ENCODE assay signal across 8 cellular contexts in genomic region chr5:96870094-96871021, GRCh38. TPM values are rescaled to one million over a fixed set of nuclear protein-coding genes. Genes with fewer than 3 reads are reported as not detected.
A peak's percentile ranks its signal among the peaks of the same experiment; 100 is the strongest.
DNase-seq lines count a peak whose midpoint lies in the region; ATAC-seq and TF ChIP-seq lines count a peak whose summit lies in the region.

No MANE protein-coding gene starts in this region.

- 53 to 59% methylated on average over 4 of the region's 4 CpGs for WGBS in lower leg skin, 2 donors

- peak; percentile 75 for ATAC-seq in GM19395 (IDR thresholded peaks at IDR 0.05; ENCODE audit: unreplicated experiment)
- peak; percentile 70 for ATAC-seq in HG03108 (IDR thresholded peaks at IDR 0.05; ENCODE audit: unreplicated experiment)
- no peak for ATAC-seq in omental fat pad (ENCODE audit: low FRiP score)

- H3K4me3 ChIP-seq in lower leg skin (ENCODE audit: low read depth, poor library complexity, severe bottlenecking) = no peak overlapping the region

- intact Hi-C loops in lower leg skin (cut with DNase I; ENCODE audit: low total_unique reads) = no loop called here

- in situ Hi-C loops in ACHN (cut with HindIII; ENCODE audit: low pct_ligation_motif_present, low pct_unique_long_range_greater_than_20kb, low sequenced_read_pairs) = no loop called here

- TF ChIP-seq POLR2A in lower leg skin (IDR thresholded peaks at IDR 0.05) = no peak

- DNase-seq in EH (ENCODE audit: low read depth) = peak; percentile 14
- DNase-seq in activated naive CD4-positive, alpha-beta T cell treated with anti-CD3 and anti-CD28 coated beads, Interleukin-2, amount 50 U/mL, for 16 hours = peak; percentile 22
- no peak for DNase-seq in stimulated activated CD8-positive, alpha-beta memory T cell treated with anti-CD3 and anti-CD28 coated beads, Interleukin-4, amount 100 ng/mL, for 48 hours
- no peak for DNase-seq in ACHN
- DNase-seq in omental fat pad (ENCODE audit: low spot score) = no peak
- DNase-seq in lower leg skin (ENCODE audit: low spot score in 2 of 2) = no peak

- TF ChIP-seq CTCF in omental fat pad (IDR thresholded peaks at IDR 0.05) (no peak), lower leg skin (IDR thresholded peaks at IDR 0.05) (no peak)

RNA-seq across cellular contexts. Expression of gene ERAP2, which starts 5.9 kb away (rescaled TPM):
- total RNA-seq in omental fat pad (10 to 100 TPM; 15.1 to 57.4 (median 16.9) TPM), lower leg skin (10 to 100 TPM in 1 of 4 donors, 1 to 10 TPM in 3; 5.0 to 11.0 (median 9.3) TPM)

Comparison
In these comparisons a context has a peak if more than half of its experiments do, and no peak if none do; other contexts are left out.
1. DNase-seq: peak in EH (single experiment) and activated naive CD4-positive, alpha-beta T cell treated with anti-CD3 and anti-CD28 coated beads, Interleukin-2, amount 50 U/mL, for 16 hours (single experiment); none in stimulated activated CD8-positive, alpha-beta memory T cell treated with anti-CD3 and anti-CD28 coated beads, Interleukin-4, amount 100 ng/mL, for 48 hours (single experiment), ACHN (single experiment), omental fat pad (single experiment) and lower leg skin (0 of 2).